8 cellular contexts compared by ENCODE assay signal in genomic region chr5:139968547-139969261, GRCh38.
A peak's percentile ranks its signal among the peaks of the same experiment; 100 is the strongest.
DNase-seq lines count a peak whose midpoint lies in the region; ATAC-seq lines count a peak whose summit lies in the region.

No MANE protein-coding gene starts in this region.

- H3K4me1 ChIP-seq in CD8-positive, alpha-beta memory T cell (ENCODE audit: insufficient read depth, low read length): no peaks in the 10 kb centered on the region

- H3K4me3 ChIP-seq in CD8-positive, alpha-beta memory T cell (ENCODE audit: low read length): no peak overlapping the region

- DNase-seq in CD8-positive, alpha-beta memory T cell: peak; percentile 76 to 87 (median 80)
- DNase-seq in NCI-H748 (lab: John Stamatoyannopoulos, UW; ENCODE audit: unreplicated experiment) (peak; percentile 81), medulla oblongata (ENCODE audit: extremely low spot score) (peak; percentile 88)
- peak; percentile 89 for DNase-seq in activated CD4-positive, alpha-beta memory T cell treated with anti-CD3 and anti-CD28 coated beads, Interleukin-2, amount 10 ng/mL, durations not matched to agents 7 days and 5 days
- DNase-seq in effector CD4-positive, alpha-beta T cell: peak; percentile 81
- DNase-seq in stimulated activated CD8-positive, alpha-beta memory T cell treated with anti-CD3 and anti-CD28 coated beads, Interleukin-12 subunit alpha, Interleukin-12 subunit beta, amount 100 ng/mL, for 4 hours (ENCODE audit: low read depth): peak; percentile 71

- H3K36me3 ChIP-seq in CD8-positive, alpha-beta memory T cell (ENCODE audit: insufficient read depth, low read length): no peaks in the 10 kb centered on the region

- H3K27ac Mint-ChIP-seq in CD8-positive, alpha-beta memory T cell: no peak overlapping the region
- no peak overlapping the region for H3K27ac Mint-ChIP-seq in activated CD4-positive, alpha-beta memory T cell treated with anti-CD3 and anti-CD28 coated beads, Interleukin-2, amount 10 ng/mL, durations not matched to agents 7 days and 5 days

- no peak overlapping the region for H3K4me3 Mint-ChIP-seq in CD8-positive, alpha-beta memory T cell
- no peak overlapping the region for H3K4me3 Mint-ChIP-seq in activated CD4-positive, alpha-beta memory T cell treated with anti-CD3 and anti-CD28 coated beads, Interleukin-2, amount 10 ng/mL, durations not matched to agents 7 days and 5 days

- H3K27ac ChIP-seq in CD8-positive, alpha-beta memory T cell (ENCODE audit: low read depth, low read length): no peak overlapping the region

- POLR2A ChIA-PET in CD8-positive, alpha-beta memory T cell (lab: Charles Lee): interaction anchor here (0.5 kb wide), 1 partner anchor 73 kb away, joined by 6 read pairs; no protein-coding TSS in a partner anchor
- POLR2A ChIA-PET in activated CD4-positive, alpha-beta memory T cell treated with anti-CD3 and anti-CD28 coated beads, Interleukin-2, amount 10 ng/mL, durations not matched to agents 7 days and 5 days (lab: Charles Lee): interaction anchor here (0.8 to 1.1 kb wide), 2 partner anchors 12 to 182 kb away, joined by 3 to 5 read pairs; no protein-coding TSS in a partner anchor

- no peaks in the 10 kb centered on the region for H3K36me3 Mint-ChIP-seq in CD8-positive, alpha-beta memory T cell
- H3K36me3 Mint-ChIP-seq in activated CD4-positive, alpha-beta memory T cell treated with anti-CD3 and anti-CD28 coated beads, Interleukin-2, amount 10 ng/mL, durations not matched to agents 7 days and 5 days (ENCODE audit: low read depth): no peaks in the 10 kb centered on the region

- ATAC-seq in GM19452 (IDR thresholded peaks at IDR 0.05; ENCODE audit: unreplicated experiment) (peak; percentile 93), HG03521 (IDR thresholded peaks at IDR 0.05; ENCODE audit: unreplicated experiment) (peak; percentile 96)

- H3K4me1 Mint-ChIP-seq in CD8-positive, alpha-beta memory T cell: peaks cover 0 to 3% (median 0%) of the 10 kb centered on the region in 3 donors
- H3K4me1 Mint-ChIP-seq in activated CD4-positive, alpha-beta memory T cell treated with anti-CD3 and anti-CD28 coated beads, Interleukin-2, amount 10 ng/mL, durations not matched to agents 7 days and 5 days: no peaks in the 10 kb centered on the region

- no peaks in the 10 kb centered on the region for H3K9me3 ChIP-seq in CD8-positive, alpha-beta memory T cell (ENCODE audit: low read length)

- CTCF ChIA-PET in CD8-positive, alpha-beta memory T cell (lab: Charles Lee): interaction anchor here (0.8 to 7.8 kb wide), 38 partner anchors 8 to 333 kb away, joined by 3 to 146 read pairs (median 5); no protein-coding TSS in a partner anchor
- CTCF ChIA-PET in activated CD4-positive, alpha-beta memory T cell treated with anti-CD3 and anti-CD28 coated beads, Interleukin-2, amount 10 ng/mL, durations not matched to agents 7 days and 5 days (lab: Charles Lee): interaction anchor here (0.6 to 9.3 kb wide), 67 partner anchors 9 to 262 kb away, joined by 3 to 170 read pairs (median 4); partner anchors contain the start of gene PSD2

- peaks cover 11 to 32% of the 10 kb centered on the region in 2 donors for H3K27me3 Mint-ChIP-seq in CD8-positive, alpha-beta memory T cell
- peaks cover 18% of the 10 kb centered on the region for H3K27me3 Mint-ChIP-seq in activated CD4-positive, alpha-beta memory T cell treated with anti-CD3 and anti-CD28 coated beads, Interleukin-2, amount 10 ng/mL, durations not matched to agents 7 days and 5 days

- no peaks in the 10 kb centered on the region for H3K9me3 Mint-ChIP-seq in CD8-positive, alpha-beta memory T cell
- no peaks in the 10 kb centered on the region for H3K9me3 Mint-ChIP-seq in activated CD4-positive, alpha-beta memory T cell treated with anti-CD3 and anti-CD28 coated beads, Interleukin-2, amount 10 ng/mL, durations not matched to agents 7 days and 5 days

- no peaks in the 10 kb centered on the region for H3K27me3 ChIP-seq in CD8-positive, alpha-beta memory T cell (ENCODE audit: insufficient read depth, low read length, poor library complexity, severe bottlenecking)
